2 cellular contexts compared by ENCODE assay signal in the genomic region with DNA sequence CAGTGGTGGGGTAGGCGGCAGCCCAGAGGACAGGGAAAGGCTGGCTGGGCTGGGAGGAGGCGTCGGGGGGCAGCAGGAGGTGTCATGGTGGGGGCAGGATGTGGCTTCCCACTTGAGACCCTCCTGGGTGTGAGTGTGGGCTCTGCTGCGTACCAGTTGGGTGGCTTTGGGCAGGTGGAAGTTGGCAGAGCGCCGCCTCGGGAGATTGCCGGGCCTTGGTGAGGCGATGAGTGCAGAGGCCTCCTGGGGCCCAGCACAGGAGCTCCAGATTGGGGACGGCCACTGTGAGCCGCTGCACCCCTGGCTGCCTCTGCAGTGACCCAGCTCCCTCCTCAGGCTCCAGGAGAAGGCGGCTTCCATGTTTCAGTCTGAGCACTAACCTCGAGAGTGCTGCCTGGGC.
TF ChIP-seq lines count a peak whose summit lies in the region.

No MANE protein-coding gene starts in this region.

TF ChIP-seq in GM23338, 12 proteins besides CTCF, POLR2A, EP300 and RAD21:
- TF ChIP-seq, protein P1, sequence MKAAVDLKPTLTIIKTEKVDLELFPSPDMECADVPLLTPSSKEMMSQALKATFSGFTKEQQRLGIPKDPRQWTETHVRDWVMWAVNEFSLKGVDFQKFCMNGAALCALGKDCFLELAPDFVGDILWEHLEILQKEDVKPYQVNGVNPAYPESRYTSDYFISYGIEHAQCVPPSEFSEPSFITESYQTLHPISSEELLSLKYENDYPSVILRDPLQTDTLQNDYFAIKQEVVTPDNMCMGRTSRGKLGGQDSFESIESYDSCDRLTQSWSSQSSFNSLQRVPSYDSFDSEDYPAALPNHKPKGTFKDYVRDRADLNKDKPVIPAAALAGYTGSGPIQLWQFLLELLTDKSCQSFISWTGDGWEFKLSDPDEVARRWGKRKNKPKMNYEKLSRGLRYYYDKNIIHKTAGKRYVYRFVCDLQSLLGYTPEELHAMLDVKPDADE (IDR thresholded peaks at IDR 0.05) = no peak
- TF ChIP-seq, protein P2, sequence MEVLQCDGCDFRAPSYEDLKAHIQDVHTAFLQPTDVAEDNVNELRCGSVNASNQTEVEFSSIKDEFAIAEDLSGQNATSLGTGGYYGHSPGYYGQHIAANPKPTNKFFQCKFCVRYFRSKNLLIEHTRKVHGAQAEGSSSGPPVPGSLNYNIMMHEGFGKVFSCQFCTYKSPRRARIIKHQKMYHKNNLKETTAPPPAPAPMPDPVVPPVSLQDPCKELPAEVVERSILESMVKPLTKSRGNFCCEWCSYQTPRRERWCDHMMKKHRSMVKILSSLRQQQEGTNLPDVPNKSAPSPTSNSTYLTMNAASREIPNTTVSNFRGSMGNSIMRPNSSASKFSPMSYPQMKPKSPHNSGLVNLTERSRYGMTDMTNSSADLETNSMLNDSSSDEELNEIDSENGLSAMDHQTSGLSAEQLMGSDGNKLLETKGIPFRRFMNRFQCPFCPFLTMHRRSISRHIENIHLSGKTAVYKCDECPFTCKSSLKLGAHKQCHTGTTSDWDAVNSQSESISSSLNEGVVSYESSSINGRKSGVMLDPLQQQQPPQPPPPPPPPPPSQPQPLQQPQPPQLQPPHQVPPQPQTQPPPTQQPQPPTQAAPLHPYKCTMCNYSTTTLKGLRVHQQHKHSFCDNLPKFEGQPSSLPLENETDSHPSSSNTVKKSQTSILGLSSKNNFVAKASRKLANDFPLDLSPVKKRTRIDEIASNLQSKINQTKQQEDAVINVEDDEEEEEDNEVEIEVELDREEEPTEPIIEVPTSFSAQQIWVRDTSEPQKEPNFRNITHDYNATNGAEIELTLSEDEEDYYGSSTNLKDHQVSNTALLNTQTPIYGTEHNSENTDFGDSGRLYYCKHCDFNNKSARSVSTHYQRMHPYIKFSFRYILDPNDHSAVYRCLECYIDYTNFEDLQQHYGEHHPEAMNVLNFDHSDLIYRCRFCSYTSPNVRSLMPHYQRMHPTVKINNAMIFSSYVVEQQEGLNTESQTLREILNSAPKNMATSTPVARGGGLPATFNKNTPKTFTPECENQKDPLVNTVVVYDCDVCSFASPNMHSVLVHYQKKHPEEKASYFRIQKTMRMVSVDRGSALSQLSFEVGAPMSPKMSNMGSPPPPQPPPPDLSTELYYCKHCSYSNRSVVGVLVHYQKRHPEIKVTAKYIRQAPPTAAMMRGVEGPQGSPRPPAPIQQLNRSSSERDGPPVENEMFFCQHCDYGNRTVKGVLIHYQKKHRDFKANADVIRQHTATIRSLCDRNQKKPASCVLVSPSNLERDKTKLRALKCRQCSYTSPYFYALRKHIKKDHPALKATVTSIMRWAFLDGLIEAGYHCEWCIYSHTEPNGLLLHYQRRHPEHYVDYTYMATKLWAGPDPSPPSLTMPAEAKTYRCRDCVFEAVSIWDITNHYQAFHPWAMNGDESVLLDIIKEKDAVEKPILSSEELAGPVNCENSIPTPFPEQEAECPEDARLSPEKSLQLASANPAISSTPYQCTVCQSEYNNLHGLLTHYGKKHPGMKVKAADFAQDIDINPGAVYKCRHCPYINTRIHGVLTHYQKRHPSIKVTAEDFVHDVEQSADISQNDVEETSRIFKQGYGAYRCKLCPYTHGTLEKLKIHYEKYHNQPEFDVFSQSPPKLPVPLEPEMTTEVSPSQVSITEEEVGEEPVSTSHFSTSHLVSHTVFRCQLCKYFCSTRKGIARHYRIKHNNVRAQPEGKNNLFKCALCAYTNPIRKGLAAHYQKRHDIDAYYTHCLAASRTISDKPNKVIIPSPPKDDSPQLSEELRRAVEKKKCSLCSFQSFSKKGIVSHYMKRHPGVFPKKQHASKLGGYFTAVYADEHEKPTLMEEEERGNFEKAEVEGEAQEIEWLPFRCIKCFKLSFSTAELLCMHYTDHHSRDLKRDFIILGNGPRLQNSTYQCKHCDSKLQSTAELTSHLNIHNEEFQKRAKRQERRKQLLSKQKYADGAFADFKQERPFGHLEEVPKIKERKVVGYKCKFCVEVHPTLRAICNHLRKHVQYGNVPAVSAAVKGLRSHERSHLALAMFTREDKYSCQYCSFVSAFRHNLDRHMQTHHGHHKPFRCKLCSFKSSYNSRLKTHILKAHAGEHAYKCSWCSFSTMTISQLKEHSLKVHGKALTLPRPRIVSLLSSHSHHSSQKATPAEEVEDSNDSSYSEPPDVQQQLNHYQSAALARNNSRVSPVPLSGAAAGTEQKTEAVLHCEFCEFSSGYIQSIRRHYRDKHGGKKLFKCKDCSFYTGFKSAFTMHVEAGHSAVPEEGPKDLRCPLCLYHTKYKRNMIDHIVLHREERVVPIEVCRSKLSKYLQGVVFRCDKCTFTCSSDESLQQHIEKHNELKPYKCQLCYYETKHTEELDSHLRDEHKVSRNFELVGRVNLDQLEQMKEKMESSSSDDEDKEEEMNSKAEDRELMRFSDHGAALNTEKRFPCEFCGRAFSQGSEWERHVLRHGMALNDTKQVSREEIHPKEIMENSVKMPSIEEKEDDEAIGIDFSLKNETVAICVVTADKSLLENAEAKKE (CRISPR knock-in tag; IDR thresholded peaks at IDR 0.05) = no peak
- TF ChIP-seq ZNF331 (CRISPR knock-in tag; IDR thresholded peaks at IDR 0.05; ENCODE audit: low read depth) = no peak
- TF ChIP-seq STAT1 (IDR thresholded peaks at IDR 0.05; ENCODE audit: unreplicated experiment) = no peak
- TF ChIP-seq CREB1 (CRISPR knock-in tag; IDR thresholded peaks at IDR 0.05; ENCODE audit: low read depth) = no peak
- TF ChIP-seq, protein P3, sequence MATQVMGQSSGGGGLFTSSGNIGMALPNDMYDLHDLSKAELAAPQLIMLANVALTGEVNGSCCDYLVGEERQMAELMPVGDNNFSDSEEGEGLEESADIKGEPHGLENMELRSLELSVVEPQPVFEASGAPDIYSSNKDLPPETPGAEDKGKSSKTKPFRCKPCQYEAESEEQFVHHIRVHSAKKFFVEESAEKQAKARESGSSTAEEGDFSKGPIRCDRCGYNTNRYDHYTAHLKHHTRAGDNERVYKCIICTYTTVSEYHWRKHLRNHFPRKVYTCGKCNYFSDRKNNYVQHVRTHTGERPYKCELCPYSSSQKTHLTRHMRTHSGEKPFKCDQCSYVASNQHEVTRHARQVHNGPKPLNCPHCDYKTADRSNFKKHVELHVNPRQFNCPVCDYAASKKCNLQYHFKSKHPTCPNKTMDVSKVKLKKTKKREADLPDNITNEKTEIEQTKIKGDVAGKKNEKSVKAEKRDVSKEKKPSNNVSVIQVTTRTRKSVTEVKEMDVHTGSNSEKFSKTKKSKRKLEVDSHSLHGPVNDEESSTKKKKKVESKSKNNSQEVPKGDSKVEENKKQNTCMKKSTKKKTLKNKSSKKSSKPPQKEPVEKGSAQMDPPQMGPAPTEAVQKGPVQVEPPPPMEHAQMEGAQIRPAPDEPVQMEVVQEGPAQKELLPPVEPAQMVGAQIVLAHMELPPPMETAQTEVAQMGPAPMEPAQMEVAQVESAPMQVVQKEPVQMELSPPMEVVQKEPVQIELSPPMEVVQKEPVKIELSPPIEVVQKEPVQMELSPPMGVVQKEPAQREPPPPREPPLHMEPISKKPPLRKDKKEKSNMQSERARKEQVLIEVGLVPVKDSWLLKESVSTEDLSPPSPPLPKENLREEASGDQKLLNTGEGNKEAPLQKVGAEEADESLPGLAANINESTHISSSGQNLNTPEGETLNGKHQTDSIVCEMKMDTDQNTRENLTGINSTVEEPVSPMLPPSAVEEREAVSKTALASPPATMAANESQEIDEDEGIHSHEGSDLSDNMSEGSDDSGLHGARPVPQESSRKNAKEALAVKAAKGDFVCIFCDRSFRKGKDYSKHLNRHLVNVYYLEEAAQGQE (IDR thresholded peaks at IDR 0.05; ENCODE audit: unreplicated experiment) = no peak
- TF ChIP-seq EZH2phosphoT487 (IDR thresholded peaks at IDR 0.05; ENCODE audit: unreplicated experiment) = no peak
- TF ChIP-seq NANOG (IDR thresholded peaks at IDR 0.05; ENCODE audit: borderline replicate concordance) = no peak
- no peak for TF ChIP-seq EZH2 (IDR thresholded peaks at IDR 0.05; ENCODE audit: low read depth, unreplicated experiment)
- TF ChIP-seq ZNF114 (CRISPR knock-in tag; IDR thresholded peaks at IDR 0.05) = no peak
TF ChIP-seq in GM23338: peak in this region for 0.

TF ChIP-seq in H1, 55 proteins besides CTCF, POLR2A, EP300 and RAD21:
- TF ChIP-seq, protein P4, sequence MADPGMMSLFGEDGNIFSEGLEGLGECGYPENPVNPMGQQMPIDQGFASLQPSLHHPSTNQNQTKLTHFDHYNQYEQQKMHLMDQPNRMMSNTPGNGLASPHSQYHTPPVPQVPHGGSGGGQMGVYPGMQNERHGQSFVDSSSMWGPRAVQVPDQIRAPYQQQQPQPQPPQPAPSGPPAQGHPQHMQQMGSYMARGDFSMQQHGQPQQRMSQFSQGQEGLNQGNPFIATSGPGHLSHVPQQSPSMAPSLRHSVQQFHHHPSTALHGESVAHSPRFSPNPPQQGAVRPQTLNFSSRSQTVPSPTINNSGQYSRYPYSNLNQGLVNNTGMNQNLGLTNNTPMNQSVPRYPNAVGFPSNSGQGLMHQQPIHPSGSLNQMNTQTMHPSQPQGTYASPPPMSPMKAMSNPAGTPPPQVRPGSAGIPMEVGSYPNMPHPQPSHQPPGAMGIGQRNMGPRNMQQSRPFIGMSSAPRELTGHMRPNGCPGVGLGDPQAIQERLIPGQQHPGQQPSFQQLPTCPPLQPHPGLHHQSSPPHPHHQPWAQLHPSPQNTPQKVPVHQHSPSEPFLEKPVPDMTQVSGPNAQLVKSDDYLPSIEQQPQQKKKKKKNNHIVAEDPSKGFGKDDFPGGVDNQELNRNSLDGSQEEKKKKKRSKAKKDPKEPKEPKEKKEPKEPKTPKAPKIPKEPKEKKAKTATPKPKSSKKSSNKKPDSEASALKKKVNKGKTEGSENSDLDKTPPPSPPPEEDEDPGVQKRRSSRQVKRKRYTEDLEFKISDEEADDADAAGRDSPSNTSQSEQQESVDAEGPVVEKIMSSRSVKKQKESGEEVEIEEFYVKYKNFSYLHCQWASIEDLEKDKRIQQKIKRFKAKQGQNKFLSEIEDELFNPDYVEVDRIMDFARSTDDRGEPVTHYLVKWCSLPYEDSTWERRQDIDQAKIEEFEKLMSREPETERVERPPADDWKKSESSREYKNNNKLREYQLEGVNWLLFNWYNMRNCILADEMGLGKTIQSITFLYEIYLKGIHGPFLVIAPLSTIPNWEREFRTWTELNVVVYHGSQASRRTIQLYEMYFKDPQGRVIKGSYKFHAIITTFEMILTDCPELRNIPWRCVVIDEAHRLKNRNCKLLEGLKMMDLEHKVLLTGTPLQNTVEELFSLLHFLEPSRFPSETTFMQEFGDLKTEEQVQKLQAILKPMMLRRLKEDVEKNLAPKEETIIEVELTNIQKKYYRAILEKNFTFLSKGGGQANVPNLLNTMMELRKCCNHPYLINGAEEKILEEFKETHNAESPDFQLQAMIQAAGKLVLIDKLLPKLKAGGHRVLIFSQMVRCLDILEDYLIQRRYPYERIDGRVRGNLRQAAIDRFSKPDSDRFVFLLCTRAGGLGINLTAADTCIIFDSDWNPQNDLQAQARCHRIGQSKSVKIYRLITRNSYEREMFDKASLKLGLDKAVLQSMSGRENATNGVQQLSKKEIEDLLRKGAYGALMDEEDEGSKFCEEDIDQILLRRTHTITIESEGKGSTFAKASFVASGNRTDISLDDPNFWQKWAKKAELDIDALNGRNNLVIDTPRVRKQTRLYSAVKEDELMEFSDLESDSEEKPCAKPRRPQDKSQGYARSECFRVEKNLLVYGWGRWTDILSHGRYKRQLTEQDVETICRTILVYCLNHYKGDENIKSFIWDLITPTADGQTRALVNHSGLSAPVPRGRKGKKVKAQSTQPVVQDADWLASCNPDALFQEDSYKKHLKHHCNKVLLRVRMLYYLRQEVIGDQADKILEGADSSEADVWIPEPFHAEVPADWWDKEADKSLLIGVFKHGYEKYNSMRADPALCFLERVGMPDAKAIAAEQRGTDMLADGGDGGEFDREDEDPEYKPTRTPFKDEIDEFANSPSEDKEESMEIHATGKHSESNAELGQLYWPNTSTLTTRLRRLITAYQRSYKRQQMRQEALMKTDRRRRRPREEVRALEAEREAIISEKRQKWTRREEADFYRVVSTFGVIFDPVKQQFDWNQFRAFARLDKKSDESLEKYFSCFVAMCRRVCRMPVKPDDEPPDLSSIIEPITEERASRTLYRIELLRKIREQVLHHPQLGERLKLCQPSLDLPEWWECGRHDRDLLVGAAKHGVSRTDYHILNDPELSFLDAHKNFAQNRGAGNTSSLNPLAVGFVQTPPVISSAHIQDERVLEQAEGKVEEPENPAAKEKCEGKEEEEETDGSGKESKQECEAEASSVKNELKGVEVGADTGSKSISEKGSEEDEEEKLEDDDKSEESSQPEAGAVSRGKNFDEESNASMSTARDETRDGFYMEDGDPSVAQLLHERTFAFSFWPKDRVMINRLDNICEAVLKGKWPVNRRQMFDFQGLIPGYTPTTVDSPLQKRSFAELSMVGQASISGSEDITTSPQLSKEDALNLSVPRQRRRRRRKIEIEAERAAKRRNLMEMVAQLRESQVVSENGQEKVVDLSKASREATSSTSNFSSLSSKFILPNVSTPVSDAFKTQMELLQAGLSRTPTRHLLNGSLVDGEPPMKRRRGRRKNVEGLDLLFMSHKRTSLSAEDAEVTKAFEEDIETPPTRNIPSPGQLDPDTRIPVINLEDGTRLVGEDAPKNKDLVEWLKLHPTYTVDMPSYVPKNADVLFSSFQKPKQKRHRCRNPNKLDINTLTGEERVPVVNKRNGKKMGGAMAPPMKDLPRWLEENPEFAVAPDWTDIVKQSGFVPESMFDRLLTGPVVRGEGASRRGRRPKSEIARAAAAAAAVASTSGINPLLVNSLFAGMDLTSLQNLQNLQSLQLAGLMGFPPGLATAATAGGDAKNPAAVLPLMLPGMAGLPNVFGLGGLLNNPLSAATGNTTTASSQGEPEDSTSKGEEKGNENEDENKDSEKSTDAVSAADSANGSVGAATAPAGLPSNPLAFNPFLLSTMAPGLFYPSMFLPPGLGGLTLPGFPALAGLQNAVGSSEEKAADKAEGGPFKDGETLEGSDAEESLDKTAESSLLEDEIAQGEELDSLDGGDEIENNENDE (IDR thresholded peaks at IDR 0.05; ENCODE audit: insufficient replicate concordance, low read length) = no peak
- no peak for TF ChIP-seq TAF7 (optimal IDR thresholded peaks at IDR 0.05; ENCODE audit: borderline replicate concordance, low read depth, low read length)
